1 cellular context compared by ENCODE assay signal in the genomic region with DNA sequence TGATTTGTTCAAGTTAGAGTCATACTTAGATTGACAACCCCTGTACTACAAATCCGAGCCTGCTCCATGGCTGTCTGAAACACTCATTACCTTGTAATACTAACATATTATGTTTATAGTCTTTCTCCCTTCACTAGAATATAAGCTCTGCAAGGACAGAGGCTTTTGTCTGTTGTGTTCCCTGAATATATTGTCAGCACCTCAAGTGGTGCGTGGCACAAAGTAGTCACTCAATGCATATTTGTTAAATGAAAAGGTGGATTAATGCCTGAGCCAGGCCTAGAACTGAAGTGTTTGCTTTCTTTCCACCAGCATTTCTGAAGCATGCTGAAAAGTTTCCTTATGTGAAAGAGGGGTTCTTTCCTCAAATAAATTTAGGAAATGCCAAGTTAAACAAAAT.
TF ChIP-seq lines count a peak whose summit lies in the region.

No MANE protein-coding gene starts in this region.

TF ChIP-seq in K562, 482 proteins besides CTCF, POLR2A, EP300 and RAD21 (continued from another document):
- TF ChIP-seq, protein P1, sequence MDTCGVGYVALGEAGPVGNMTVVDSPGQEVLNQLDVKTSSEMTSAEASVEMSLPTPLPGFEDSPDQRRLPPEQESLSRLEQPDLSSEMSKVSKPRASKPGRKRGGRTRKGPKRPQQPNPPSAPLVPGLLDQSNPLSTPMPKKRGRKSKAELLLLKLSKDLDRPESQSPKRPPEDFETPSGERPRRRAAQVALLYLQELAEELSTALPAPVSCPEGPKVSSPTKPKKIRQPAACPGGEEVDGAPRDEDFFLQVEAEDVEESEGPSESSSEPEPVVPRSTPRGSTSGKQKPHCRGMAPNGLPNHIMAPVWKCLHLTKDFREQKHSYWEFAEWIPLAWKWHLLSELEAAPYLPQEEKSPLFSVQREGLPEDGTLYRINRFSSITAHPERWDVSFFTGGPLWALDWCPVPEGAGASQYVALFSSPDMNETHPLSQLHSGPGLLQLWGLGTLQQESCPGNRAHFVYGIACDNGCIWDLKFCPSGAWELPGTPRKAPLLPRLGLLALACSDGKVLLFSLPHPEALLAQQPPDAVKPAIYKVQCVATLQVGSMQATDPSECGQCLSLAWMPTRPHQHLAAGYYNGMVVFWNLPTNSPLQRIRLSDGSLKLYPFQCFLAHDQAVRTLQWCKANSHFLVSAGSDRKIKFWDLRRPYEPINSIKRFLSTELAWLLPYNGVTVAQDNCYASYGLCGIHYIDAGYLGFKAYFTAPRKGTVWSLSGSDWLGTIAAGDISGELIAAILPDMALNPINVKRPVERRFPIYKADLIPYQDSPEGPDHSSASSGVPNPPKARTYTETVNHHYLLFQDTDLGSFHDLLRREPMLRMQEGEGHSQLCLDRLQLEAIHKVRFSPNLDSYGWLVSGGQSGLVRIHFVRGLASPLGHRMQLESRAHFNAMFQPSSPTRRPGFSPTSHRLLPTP (IDR thresholded peaks at IDR 0.05; ENCODE audit: borderline replicate concordance, extremely low read depth, insufficient read length): no peak
- TF ChIP-seq ATF1 (CRISPR knock-in tag; IDR thresholded peaks at IDR 0.05) (no peak), ATF1 (tag; IDR thresholded peaks at IDR 0.05) (no peak), PPARD (CRISPR knock-in tag; IDR thresholded peaks at IDR 0.05) (no peak), CBX8 (IDR thresholded peaks at IDR 0.05; ENCODE audit: borderline replicate concordance, extremely low read depth, low read depth, low read length, poor library complexity, severe bottlenecking) (no peak), SRSF3 (IDR thresholded peaks at IDR 0.05; ENCODE audit: insufficient read depth, low read length) (no peak), BRCA1 (IDR thresholded peaks at IDR 0.05) (no peak), BRCA1 (CRISPR knock-in tag; IDR thresholded peaks at IDR 0.05) (no peak), DIDO1 (tag; IDR thresholded peaks at IDR 0.05; ENCODE audit: low read depth) (no peak), EHMT2 (IDR thresholded peaks at IDR 0.05) (no peak), HOXB6 (CRISPR knock-in tag; IDR thresholded peaks at IDR 0.05; ENCODE audit: borderline replicate concordance) (no peak), ZNF121 (CRISPR knock-in tag; conservative IDR thresholded peaks at IDR 0.05) (no peak), FOXP1 (CRISPR knock-in tag; IDR thresholded peaks at IDR 0.05) (no peak), ZNF175 (CRISPR knock-in tag; IDR thresholded peaks at IDR 0.05; ENCODE audit: low read depth) (no peak), DNMT1 (IDR thresholded peaks at IDR 0.05) (no peak), ZNF79 (CRISPR knock-in tag; IDR thresholded peaks at IDR 0.05; ENCODE audit: low read depth) (no peak), ZNF699 (CRISPR knock-in tag; IDR thresholded peaks at IDR 0.05; ENCODE audit: insufficient replicate concordance) (no peak), NR3C1 (CRISPR knock-in tag; IDR thresholded peaks at IDR 0.05) (no peak), ZNF75A (CRISPR knock-in tag; IDR thresholded peaks at IDR 0.05) (no peak), SOX6 (IDR thresholded peaks at IDR 0.05) (no peak)
- TF ChIP-seq, protein P2, sequence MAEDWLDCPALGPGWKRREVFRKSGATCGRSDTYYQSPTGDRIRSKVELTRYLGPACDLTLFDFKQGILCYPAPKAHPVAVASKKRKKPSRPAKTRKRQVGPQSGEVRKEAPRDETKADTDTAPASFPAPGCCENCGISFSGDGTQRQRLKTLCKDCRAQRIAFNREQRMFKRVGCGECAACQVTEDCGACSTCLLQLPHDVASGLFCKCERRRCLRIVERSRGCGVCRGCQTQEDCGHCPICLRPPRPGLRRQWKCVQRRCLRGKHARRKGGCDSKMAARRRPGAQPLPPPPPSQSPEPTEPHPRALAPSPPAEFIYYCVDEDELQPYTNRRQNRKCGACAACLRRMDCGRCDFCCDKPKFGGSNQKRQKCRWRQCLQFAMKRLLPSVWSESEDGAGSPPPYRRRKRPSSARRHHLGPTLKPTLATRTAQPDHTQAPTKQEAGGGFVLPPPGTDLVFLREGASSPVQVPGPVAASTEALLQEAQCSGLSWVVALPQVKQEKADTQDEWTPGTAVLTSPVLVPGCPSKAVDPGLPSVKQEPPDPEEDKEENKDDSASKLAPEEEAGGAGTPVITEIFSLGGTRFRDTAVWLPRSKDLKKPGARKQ (CRISPR knock-in tag; IDR thresholded peaks at IDR 0.05): no peak
